Comparison of ENCODE assay signal across 1 cellular context in genomic region chr6:31734247-31734702, GRCh38.
TF ChIP-seq lines count a peak whose summit lies in the region.

No MANE protein-coding gene starts in this region.

TF ChIP-seq in GM12878, 131 proteins besides CTCF, POLR2A, EP300 and RAD21:
- TF ChIP-seq SUPT20H (IDR thresholded peaks at IDR 0.05; ENCODE audit: borderline replicate concordance, control insufficient read depth, low read depth, low read length) = no peak
- no peak for TF ChIP-seq SMARCA5 (IDR thresholded peaks at IDR 0.05)
- TF ChIP-seq BHLHE40 (IDR thresholded peaks at IDR 0.05; ENCODE audit: borderline replicate concordance in 1 of 2, low read depth in 2 of 2, low read length in 1 of 2) = no peak
- no peak for TF ChIP-seq MTA2 (IDR thresholded peaks at IDR 0.05; ENCODE audit: low read depth)
- no peak for TF ChIP-seq SMAD1 (IDR thresholded peaks at IDR 0.05; ENCODE audit: low read depth, partially characterized antibody)
- TF ChIP-seq ZZZ3 (IDR thresholded peaks at IDR 0.05; ENCODE audit: control insufficient read depth, insufficient read length, low read depth) = no peak
- TF ChIP-seq RFX5 (IDR thresholded peaks at IDR 0.05; ENCODE audit: low read depth, low read length) = no peak
- TF ChIP-seq GATAD2B (conservative IDR thresholded peaks at IDR 0.05; ENCODE audit: low read depth) = no peak
- no peak for TF ChIP-seq PKNOX1 (IDR thresholded peaks at IDR 0.05)
- TF ChIP-seq SPI1 (IDR thresholded peaks at IDR 0.05; ENCODE audit: borderline replicate concordance, insufficient read depth, low read depth, low read length) = no peak
- no peak for TF ChIP-seq GABPA (IDR thresholded peaks at IDR 0.05; ENCODE audit: low read depth)
- TF ChIP-seq HDGF (IDR thresholded peaks at IDR 0.05) = no peak
- no peak for TF ChIP-seq IRF4 (IDR thresholded peaks at IDR 0.05; ENCODE audit: low read depth, low read length)
